ENCODE assay signal across 8 cellular contexts in the genomic region with DNA sequence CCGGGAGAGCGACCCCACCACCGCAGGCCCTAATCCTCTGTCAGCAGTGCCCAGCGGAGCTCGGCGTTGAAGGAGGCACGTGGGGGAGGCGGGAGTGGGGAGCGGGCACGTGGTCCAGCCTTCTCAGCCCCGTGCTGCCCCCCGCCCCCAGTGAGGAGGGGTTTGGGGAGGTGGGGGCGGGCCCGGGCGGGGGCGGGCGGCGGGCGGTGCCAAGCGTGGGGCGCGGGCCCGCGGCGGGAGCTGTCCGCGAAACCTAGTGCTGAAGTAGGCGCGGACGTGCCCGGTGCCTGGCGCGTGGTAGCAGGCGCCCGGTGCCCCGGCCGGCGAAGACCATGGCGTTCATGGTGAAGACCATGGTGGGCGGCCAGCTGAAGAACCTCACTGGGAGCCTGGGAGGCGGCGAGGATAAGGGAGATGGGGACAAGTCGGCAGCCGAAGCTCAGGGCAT. TPM values are rescaled to one million over a fixed set of nuclear protein-coding genes. Genes with fewer than 3 reads are reported as not detected.
DNase-seq lines count a peak whose midpoint lies in the region; ATAC-seq lines count a peak whose summit lies in the region.

A gene with protein sequence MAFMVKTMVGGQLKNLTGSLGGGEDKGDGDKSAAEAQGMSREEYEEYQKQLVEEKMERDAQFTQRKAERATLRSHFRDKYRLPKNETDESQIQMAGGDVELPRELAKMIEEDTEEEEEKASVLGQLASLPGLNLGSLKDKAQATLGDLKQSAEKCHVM (plus strand): TSS at position 256 of the 448 bp plus-strand sequence. CDS start 77 bp downstream, at position 333.

- no peaks in the 10 kb centered on the region for H3K36me3 Mint-ChIP-seq in IgD-negative memory B cell

- H3K4me3 Mint-ChIP-seq in IgD-negative memory B cell = peak within 1 kb of the TSS in 2 of 4 donors; percentile 17 to 47

- peak within 1 kb of the TSS in 2 of 3 donors; percentile 31 to 68 for H3K27ac Mint-ChIP-seq in IgD-negative memory B cell

- peaks cover 26% of the 10 kb centered on the region for H3K27me3 Mint-ChIP-seq in IgD-negative memory B cell

- H3K9me3 Mint-ChIP-seq in IgD-negative memory B cell = no peaks in the 10 kb centered on the region

- ATAC-seq in HG03097 (IDR thresholded peaks at IDR 0.05; ENCODE audit: low FRiP score, unreplicated experiment) = no peak

- H3K4me1 Mint-ChIP-seq in IgD-negative memory B cell = peaks cover 4 to 11% (median 4%) of the 10 kb centered on the region in 3 donors

- DNase-seq in activated CD8-positive, alpha-beta memory T cell treated with anti-CD3 and anti-CD28 coated beads for 24 hours = peak; percentile 71
- DNase-seq in glomerular visceral epithelial cell (ENCODE audit: extremely low spot score) (peak; percentile 21), NCI-H510A treated with DMSO at 0.1 percent for 48 hours (lab: John Stamatoyannopoulos, UW) (no peak), KG1 (lab: John Stamatoyannopoulos, UW) (no peak), T1000 (lab: John Stamatoyannopoulos, UW) (no peak)
- peak; percentile 57 for DNase-seq in stimulated activated CD4-positive, alpha-beta T cell treated with anti-CD3 and anti-CD28 coated beads, Interleukin-4, amount 100 ng/mL, for 1 hour

RNA-seq across cellular contexts. Expression of the gene that starts here (rescaled TPM):
- not detected for polyA plus RNA-seq in IgD-negative memory B cell

Comparison
In these comparisons a context has a peak if more than half of its experiments do, and no peak if none do; other contexts are left out.
1. DNase-seq: peak in activated CD8-positive, alpha-beta memory T cell treated with anti-CD3 and anti-CD28 coated beads for 24 hours (single experiment), glomerular visceral epithelial cell (single experiment) and stimulated activated CD4-positive, alpha-beta T cell treated with anti-CD3 and anti-CD28 coated beads, Interleukin-4, amount 100 ng/mL, for 1 hour (single experiment); none in NCI-H510A treated with DMSO at 0.1 percent for 48 hours (single experiment), KG1 (single experiment) and T1000 (single experiment).